Comparison of ENCODE assay signal across 8 cellular contexts in genomic region chr2:105179469-105180372, GRCh38.
DNase-seq lines count a peak whose midpoint lies in the region; ATAC-seq and TF ChIP-seq lines count a peak whose summit lies in the region.

No MANE protein-coding gene starts in this region.

- H3K4me3 ChIP-seq in heart left ventricle = no peak overlapping the region

- H3K27ac Mint-ChIP-seq in CD14-positive monocyte = no peak overlapping the region

- H3K27me3 ChIP-seq in heart left ventricle = peaks cover 0 to 44% (median 12%) of the 10 kb centered on the region in 9 donors

- peaks cover 16% of the 10 kb centered on the region for H3K4me1 Mint-ChIP-seq in CD14-positive monocyte

- no peak overlapping the region for H3K27ac ChIP-seq in heart left ventricle

- H3K36me3 Mint-ChIP-seq in CD14-positive monocyte = no peaks in the 10 kb centered on the region

- H3K4me3 Mint-ChIP-seq in CD14-positive monocyte = no peak overlapping the region

- peak in 6 of 12 donors; percentile 12 to 37 (median 18) for TF ChIP-seq CTCF in heart left ventricle (IDR thresholded peaks at IDR 0.05)
- no peak for TF ChIP-seq CTCF in CD14-positive monocyte (IDR thresholded peaks at IDR 0.05)

- H3K9me3 Mint-ChIP-seq in CD14-positive monocyte = peaks cover 0 to 2% (median 0%) of the 10 kb centered on the region in 7 donors

- ATAC-seq in heart left ventricle (peak in 1 of 4 donors; percentile 29), HG03039 (IDR thresholded peaks at IDR 0.05; ENCODE audit: unreplicated experiment) (no peak), GM21515 (IDR thresholded peaks at IDR 0.05; ENCODE audit: unreplicated experiment) (no peak)

- 54 to 65% (median 60%) methylated on average over 15 of the region's 15 CpGs for WGBS in heart left ventricle, 4 donors

- H3K27me3 Mint-ChIP-seq in CD14-positive monocyte (ENCODE audit: low read depth in 3 of 3) = peaks cover 6 to 14% (median 6%) of the 10 kb centered on the region in 3 donors

- peaks cover 0 to 5% (median 0%) of the 10 kb centered on the region in 12 donors for H3K4me1 ChIP-seq in heart left ventricle

- H3K9me3 ChIP-seq in heart left ventricle = no peaks in the 10 kb centered on the region

- intact Hi-C loops in heart left ventricle (cut with DNase I) (no loop called here), CD14-positive monocyte (cut with micrococcal nuclease) (no loop called here)

- TF ChIP-seq POLR2A in heart left ventricle (IDR thresholded peaks at IDR 0.05) = no peak

- DNase-seq in DMS153 (lab: John Stamatoyannopoulos, UW) (peak; percentile 83), HuH-7.5 (ENCODE audit: low spot score) (peak; percentile 24), SKM-1 treated with dmso at 0.1 percent for 144 hours (lab: John Stamatoyannopoulos, UW; ENCODE audit: unreplicated experiment) (peak; percentile 53), heart left ventricle (peak in 4 of 5 donors; percentile 18 to 33 (median 28)), superior temporal gyrus (ENCODE audit: extremely low spot score) (peak; percentile 69), CD14-positive monocyte (ENCODE audit: low spot score) (no peak)

- H3K36me3 ChIP-seq in heart left ventricle = no peaks in the 10 kb centered on the region
